ENCODE assay signal across 1 cellular context in the genomic region with DNA sequence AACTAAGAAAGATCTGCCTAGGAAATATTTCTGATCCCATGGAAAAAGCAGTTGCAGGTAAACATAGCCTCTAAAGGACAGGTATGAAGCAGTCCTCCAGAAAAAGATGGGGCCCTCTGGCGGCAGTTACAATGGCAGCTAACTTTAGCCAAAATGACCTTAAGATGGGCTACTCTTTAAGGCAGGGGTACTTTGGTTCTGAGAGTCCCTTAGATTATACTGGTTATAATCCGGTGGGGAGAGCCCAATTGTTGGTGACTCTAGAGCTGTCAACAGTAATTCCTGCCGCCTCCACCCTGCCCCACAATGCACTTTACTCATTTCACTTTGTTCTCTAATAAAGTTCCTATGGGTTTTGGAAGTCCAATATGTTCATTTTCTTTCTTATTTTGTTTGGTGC.
TF ChIP-seq lines count a peak whose summit lies in the region.

No MANE protein-coding gene starts in this region.

TF ChIP-seq in WTC11, 78 proteins besides CTCF, POLR2A, EP300 and RAD21 (continued from another document):
- TF ChIP-seq, protein P1, sequence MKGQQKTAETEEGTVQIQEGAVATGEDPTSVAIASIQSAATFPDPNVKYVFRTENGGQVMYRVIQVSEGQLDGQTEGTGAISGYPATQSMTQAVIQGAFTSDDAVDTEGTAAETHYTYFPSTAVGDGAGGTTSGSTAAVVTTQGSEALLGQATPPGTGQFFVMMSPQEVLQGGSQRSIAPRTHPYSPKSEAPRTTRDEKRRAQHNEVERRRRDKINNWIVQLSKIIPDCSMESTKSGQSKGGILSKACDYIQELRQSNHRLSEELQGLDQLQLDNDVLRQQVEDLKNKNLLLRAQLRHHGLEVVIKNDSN (CRISPR knock-in tag; IDR thresholded peaks at IDR 0.05): no peak
- TF ChIP-seq NFATC4 (CRISPR knock-in tag; IDR thresholded peaks at IDR 0.05) (no peak), JUN (CRISPR knock-in tag; IDR thresholded peaks at IDR 0.05) (no peak), JAZF1 (CRISPR knock-in tag; IDR thresholded peaks at IDR 0.05) (no peak), TP53 (CRISPR knock-in tag; IDR thresholded peaks at IDR 0.05) (no peak)
- TF ChIP-seq, protein P2, sequence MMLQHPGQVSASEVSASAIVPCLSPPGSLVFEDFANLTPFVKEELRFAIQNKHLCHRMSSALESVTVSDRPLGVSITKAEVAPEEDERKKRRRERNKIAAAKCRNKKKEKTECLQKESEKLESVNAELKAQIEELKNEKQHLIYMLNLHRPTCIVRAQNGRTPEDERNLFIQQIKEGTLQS (CRISPR knock-in tag; conservative IDR thresholded peaks at IDR 0.05): no peak
- TF ChIP-seq, protein P3, sequence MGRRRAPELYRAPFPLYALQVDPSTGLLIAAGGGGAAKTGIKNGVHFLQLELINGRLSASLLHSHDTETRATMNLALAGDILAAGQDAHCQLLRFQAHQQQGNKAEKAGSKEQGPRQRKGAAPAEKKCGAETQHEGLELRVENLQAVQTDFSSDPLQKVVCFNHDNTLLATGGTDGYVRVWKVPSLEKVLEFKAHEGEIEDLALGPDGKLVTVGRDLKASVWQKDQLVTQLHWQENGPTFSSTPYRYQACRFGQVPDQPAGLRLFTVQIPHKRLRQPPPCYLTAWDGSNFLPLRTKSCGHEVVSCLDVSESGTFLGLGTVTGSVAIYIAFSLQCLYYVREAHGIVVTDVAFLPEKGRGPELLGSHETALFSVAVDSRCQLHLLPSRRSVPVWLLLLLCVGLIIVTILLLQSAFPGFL (CRISPR knock-in tag; IDR thresholded peaks at IDR 0.05; ENCODE audit: borderline replicate concordance): no peak
- TF ChIP-seq, protein P4, sequence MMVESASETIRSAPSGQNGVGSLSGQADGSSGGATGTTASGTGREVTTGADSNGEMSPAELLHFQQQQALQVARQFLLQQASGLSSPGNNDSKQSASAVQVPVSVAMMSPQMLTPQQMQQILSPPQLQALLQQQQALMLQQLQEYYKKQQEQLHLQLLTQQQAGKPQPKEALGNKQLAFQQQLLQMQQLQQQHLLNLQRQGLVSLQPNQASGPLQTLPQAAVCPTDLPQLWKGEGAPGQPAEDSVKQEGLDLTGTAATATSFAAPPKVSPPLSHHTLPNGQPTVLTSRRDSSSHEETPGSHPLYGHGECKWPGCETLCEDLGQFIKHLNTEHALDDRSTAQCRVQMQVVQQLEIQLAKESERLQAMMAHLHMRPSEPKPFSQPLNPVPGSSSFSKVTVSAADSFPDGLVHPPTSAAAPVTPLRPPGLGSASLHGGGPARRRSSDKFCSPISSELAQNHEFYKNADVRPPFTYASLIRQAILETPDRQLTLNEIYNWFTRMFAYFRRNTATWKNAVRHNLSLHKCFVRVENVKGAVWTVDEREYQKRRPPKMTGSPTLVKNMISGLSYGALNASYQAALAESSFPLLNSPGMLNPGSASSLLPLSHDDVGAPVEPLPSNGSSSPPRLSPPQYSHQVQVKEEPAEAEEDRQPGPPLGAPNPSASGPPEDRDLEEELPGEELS (CRISPR knock-in tag; IDR thresholded peaks at IDR 0.05): no peak
- TF ChIP-seq, protein P5, sequence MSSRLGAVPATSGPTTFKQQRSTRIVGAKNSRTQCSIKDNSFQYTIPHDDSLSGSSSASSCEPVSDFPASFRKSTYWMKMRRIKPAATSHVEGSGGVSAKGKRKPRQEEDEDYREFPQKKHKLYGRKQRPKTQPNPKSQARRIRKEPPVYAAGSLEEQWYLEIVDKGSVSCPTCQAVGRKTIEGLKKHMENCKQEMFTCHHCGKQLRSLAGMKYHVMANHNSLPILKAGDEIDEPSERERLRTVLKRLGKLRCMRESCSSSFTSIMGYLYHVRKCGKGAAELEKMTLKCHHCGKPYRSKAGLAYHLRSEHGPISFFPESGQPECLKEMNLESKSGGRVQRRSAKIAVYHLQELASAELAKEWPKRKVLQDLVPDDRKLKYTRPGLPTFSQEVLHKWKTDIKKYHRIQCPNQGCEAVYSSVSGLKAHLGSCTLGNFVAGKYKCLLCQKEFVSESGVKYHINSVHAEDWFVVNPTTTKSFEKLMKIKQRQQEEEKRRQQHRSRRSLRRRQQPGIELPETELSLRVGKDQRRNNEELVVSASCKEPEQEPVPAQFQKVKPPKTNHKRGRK (CRISPR knock-in tag; IDR thresholded peaks at IDR 0.05; ENCODE audit: borderline replicate concordance): no peak
